ENCODE assay signal across 2 cellular contexts in the genomic region with DNA sequence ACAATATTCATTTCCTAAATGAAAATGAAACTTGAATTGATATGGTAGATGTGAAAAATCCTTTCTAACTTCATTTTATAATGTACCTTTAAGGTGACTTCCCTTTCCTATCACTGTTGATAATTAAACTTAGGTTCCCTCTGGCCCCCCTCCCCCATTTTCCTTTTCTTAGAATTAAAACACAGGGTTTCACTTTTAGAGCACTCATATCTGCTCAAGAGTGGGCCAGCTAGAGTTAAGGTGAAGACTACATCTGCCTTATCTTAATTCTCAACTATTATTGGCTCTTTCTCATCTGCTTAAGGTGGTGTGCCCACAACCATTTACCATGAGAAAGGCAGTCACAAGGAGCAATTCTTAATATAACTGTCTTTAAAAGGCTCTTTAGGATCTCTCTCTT.
TF ChIP-seq lines count a peak whose summit lies in the region.

No MANE protein-coding gene starts in this region.

TF ChIP-seq in liver, 16 proteins besides CTCF, POLR2A, EP300 and RAD21 (continued from another document):
- TF ChIP-seq, protein P1, sequence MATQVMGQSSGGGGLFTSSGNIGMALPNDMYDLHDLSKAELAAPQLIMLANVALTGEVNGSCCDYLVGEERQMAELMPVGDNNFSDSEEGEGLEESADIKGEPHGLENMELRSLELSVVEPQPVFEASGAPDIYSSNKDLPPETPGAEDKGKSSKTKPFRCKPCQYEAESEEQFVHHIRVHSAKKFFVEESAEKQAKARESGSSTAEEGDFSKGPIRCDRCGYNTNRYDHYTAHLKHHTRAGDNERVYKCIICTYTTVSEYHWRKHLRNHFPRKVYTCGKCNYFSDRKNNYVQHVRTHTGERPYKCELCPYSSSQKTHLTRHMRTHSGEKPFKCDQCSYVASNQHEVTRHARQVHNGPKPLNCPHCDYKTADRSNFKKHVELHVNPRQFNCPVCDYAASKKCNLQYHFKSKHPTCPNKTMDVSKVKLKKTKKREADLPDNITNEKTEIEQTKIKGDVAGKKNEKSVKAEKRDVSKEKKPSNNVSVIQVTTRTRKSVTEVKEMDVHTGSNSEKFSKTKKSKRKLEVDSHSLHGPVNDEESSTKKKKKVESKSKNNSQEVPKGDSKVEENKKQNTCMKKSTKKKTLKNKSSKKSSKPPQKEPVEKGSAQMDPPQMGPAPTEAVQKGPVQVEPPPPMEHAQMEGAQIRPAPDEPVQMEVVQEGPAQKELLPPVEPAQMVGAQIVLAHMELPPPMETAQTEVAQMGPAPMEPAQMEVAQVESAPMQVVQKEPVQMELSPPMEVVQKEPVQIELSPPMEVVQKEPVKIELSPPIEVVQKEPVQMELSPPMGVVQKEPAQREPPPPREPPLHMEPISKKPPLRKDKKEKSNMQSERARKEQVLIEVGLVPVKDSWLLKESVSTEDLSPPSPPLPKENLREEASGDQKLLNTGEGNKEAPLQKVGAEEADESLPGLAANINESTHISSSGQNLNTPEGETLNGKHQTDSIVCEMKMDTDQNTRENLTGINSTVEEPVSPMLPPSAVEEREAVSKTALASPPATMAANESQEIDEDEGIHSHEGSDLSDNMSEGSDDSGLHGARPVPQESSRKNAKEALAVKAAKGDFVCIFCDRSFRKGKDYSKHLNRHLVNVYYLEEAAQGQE (IDR thresholded peaks at IDR 0.05) = no peak
- TF ChIP-seq NR2F2 (IDR thresholded peaks at IDR 0.05) (no peak), SP1 (IDR thresholded peaks at IDR 0.05) (no peak), TAF1 (conservative IDR thresholded peaks at IDR 0.05) (no peak), JUND (IDR thresholded peaks at IDR 0.05) (no peak), FOXA2 (IDR thresholded peaks at IDR 0.05) (no peak), YY1 (IDR thresholded peaks at IDR 0.05) (no peak), FOXA1 (IDR thresholded peaks at IDR 0.05) (no peak), EGR1 (IDR thresholded peaks at IDR 0.05; ENCODE audit: low read depth in 2 of 2) (no peak), HNF4G (IDR thresholded peaks at IDR 0.05) (no peak), GABPA (IDR thresholded peaks at IDR 0.05 in 1 of 2, conservative IDR thresholded peaks at IDR 0.05 in 1 of 2) (no peak), HNF4A (conservative IDR thresholded peaks at IDR 0.05) (no peak)
- TF ChIP-seq, protein P2, sequence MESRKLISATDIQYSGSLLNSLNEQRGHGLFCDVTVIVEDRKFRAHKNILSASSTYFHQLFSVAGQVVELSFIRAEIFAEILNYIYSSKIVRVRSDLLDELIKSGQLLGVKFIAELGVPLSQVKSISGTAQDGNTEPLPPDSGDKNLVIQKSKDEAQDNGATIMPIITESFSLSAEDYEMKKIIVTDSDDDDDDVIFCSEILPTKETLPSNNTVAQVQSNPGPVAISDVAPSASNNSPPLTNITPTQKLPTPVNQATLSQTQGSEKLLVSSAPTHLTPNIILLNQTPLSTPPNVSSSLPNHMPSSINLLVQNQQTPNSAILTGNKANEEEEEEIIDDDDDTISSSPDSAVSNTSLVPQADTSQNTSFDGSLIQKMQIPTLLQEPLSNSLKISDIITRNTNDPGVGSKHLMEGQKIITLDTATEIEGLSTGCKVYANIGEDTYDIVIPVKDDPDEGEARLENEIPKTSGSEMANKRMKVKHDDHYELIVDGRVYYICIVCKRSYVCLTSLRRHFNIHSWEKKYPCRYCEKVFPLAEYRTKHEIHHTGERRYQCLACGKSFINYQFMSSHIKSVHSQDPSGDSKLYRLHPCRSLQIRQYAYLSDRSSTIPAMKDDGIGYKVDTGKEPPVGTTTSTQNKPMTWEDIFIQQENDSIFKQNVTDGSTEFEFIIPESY (IDR thresholded peaks at IDR 0.05) = no peak
- TF ChIP-seq, protein P3, sequence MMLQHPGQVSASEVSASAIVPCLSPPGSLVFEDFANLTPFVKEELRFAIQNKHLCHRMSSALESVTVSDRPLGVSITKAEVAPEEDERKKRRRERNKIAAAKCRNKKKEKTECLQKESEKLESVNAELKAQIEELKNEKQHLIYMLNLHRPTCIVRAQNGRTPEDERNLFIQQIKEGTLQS (IDR thresholded peaks at IDR 0.05) = no peak
- TF ChIP-seq, protein P4, sequence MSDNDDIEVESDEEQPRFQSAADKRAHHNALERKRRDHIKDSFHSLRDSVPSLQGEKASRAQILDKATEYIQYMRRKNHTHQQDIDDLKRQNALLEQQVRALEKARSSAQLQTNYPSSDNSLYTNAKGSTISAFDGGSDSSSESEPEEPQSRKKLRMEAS (IDR thresholded peaks at IDR 0.05) = no peak

TF ChIP-seq in HEK293T, 16 proteins besides CTCF, POLR2A, EP300 and RAD21 (continued from another document):
- TF ChIP-seq, protein P5, sequence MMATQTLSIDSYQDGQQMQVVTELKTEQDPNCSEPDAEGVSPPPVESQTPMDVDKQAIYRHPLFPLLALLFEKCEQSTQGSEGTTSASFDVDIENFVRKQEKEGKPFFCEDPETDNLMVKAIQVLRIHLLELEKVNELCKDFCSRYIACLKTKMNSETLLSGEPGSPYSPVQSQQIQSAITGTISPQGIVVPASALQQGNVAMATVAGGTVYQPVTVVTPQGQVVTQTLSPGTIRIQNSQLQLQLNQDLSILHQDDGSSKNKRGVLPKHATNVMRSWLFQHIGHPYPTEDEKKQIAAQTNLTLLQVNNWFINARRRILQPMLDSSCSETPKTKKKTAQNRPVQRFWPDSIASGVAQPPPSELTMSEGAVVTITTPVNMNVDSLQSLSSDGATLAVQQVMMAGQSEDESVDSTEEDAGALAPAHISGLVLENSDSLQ (IDR thresholded peaks at IDR 0.05) = no peak
- TF ChIP-seq LEF1 (IDR thresholded peaks at IDR 0.05; ENCODE audit: borderline replicate concordance) (no peak), FOXA1 (IDR thresholded peaks at IDR 0.05) (no peak), FOXM1 (IDR thresholded peaks at IDR 0.05; ENCODE audit: borderline replicate concordance) (no peak), CTBP1 (IDR thresholded peaks at IDR 0.05; ENCODE audit: borderline replicate concordance) (no peak), ARNT (IDR thresholded peaks at IDR 0.05) (no peak)
